Comparison of ENCODE assay signal across 26 cellular contexts in genomic region chr6:144546807-144547206, GRCh38.
"Had no signal": no experiment of that assay in that cellular context is flagged by ENCODE, and none has a peak within 500 bp of the region (broad histone marks: within the 10 kb centered on the region; RNA-seq: fewer than 3 reads in every experiment).

No MANE protein-coding gene starts in this region.

- H3K4me3 ChIP-seq: colonic mucosa, esophagus muscularis mucosa, gastroesophageal sphincter, heart left ventricle, hepatocyte, lower lobe of right lung, prostate gland, right atrium auricular region, smooth muscle cell, suprapubic skin, transverse colon, vagina had no signal

- H3K4me1 Mint-ChIP-seq: nephron; stimulated activated naive CD8-positive, alpha-beta T cell treated with anti-CD3 and anti-CD28 coated beads, Interleukin-15, amount 100 ng/mL, for 72 hours had no signal

- H3K36me3 ChIP-seq: colonic mucosa had no signal

- H3K4me3 Mint-ChIP-seq: dendritic cell treated with granulocyte-macrophage colony-stimulating factor and Interleukin-4, amounts not matched to agents 40 ng/mL and 50 ng/mL, for 4 days; endodermal cell; nephron; stimulated activated naive CD8-positive, alpha-beta T cell treated with anti-CD3 and anti-CD28 coated beads, Interleukin-15, amount 100 ng/mL, for 72 hours had no signal

- H3K27me3 ChIP-seq: colonic mucosa, esophagus muscularis mucosa, foreskin keratinocyte, gastroesophageal sphincter, heart left ventricle, hepatocyte, right atrium auricular region, suprapubic skin, transverse colon, vagina had no signal

- H3K4me1 ChIP-seq: colonic mucosa, foreskin keratinocyte, gastroesophageal sphincter, heart left ventricle, lower lobe of right lung, prostate gland, right atrium auricular region, suprapubic skin, transverse colon, vagina had no signal

- H3K9me3 ChIP-seq: colonic mucosa, esophagus muscularis mucosa, gastroesophageal sphincter, heart left ventricle, lower lobe of right lung, prostate gland, right atrium auricular region, suprapubic skin, transverse colon, vagina had no signal

- H3K27ac Mint-ChIP-seq: dendritic cell treated with granulocyte-macrophage colony-stimulating factor and Interleukin-4, amounts not matched to agents 40 ng/mL and 50 ng/mL, for 4 days; endodermal cell; nephron; stimulated activated naive CD8-positive, alpha-beta T cell treated with anti-CD3 and anti-CD28 coated beads, Interleukin-15, amount 100 ng/mL, for 72 hours had no signal

- DNase-seq: colonic mucosa; effector CD8-positive, alpha-beta T cell; endodermal cell; foreskin keratinocyte; heart left ventricle; left colon; left ventricle myocardium superior; lower lobe of right lung; nucleus accumbens; stimulated activated CD4-positive, alpha-beta T cell treated with anti-CD3 and anti-CD28 coated beads, Interleukin-12 subunit alpha, Interleukin-12 subunit beta, amount 100 ng/mL, for 4 hours; stimulated activated CD4-positive, alpha-beta T cell treated with anti-CD3 and anti-CD28 coated beads, Interleukin-1b, Interleukin-23, amount 100 ng/mL, for 48 hours; stimulated activated CD4-positive, alpha-beta T cell treated with anti-CD3 and anti-CD28 coated beads, Interleukin-4, amount 100 ng/mL, for 1 hour; stimulated activated CD8-positive, alpha-beta memory T cell treated with anti-CD3 and anti-CD28 coated beads, Interleukin-4, amount 100 ng/mL, for 48 hours; stimulated activated naive CD4-positive, alpha-beta T cell; stimulated activated naive CD8-positive, alpha-beta T cell treated with anti-CD3 and anti-CD28 coated beads, Interleukin-15, amount 100 ng/mL, for 72 hours; transverse colon had no signal

- H3K27me3 Mint-ChIP-seq: dendritic cell treated with granulocyte-macrophage colony-stimulating factor and Interleukin-4, amounts not matched to agents 40 ng/mL and 50 ng/mL, for 4 days; stimulated activated naive CD8-positive, alpha-beta T cell treated with anti-CD3 and anti-CD28 coated beads, Interleukin-15, amount 100 ng/mL, for 72 hours had no signal

- H3K9me3 Mint-ChIP-seq: dendritic cell treated with granulocyte-macrophage colony-stimulating factor and Interleukin-4, amounts not matched to agents 40 ng/mL and 50 ng/mL, for 4 days; endodermal cell; nephron; stimulated activated naive CD8-positive, alpha-beta T cell treated with anti-CD3 and anti-CD28 coated beads, Interleukin-15, amount 100 ng/mL, for 72 hours had no signal

- H3K27ac ChIP-seq: colonic mucosa, esophagus muscularis mucosa, foreskin keratinocyte, gastroesophageal sphincter, heart left ventricle, hepatocyte, lower lobe of right lung, prostate gland, right atrium auricular region, suprapubic skin, transverse colon, vagina had no signal
